8 cellular contexts compared by ENCODE assay signal in the genomic region with DNA sequence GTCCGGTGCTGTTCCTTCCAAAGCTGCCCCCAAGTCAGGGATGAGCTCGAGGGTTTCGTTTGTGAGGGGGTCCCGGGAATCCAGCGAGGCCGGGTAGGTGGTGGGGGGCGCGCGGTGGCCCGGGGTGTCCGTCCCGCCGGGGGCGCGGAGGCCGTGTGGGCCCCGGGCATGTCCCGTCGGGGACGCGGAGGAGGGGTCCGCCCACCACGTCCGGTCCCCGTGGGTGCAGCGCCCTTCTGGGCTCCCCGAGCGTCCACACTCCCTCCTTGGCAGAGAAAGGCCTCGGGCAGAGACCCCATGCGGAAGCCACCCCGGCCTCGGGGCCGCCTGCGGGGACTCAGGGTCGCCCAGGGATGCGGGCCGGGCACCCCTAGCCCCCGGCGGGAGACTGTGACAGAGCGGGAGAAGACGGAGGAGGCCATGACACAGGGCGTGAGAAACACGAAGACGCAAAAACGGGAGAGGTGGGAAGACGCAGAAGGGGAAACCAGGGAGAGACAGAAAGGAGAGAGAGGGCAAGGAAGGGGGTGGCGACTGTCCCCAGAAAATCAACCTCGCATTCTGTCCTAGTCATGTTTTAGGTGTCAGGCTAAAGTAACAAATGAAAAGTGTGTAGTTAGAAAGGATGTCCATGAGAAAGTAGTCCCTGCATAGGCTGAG. TPM values are rescaled to one million over a fixed set of nuclear protein-coding genes. Genes with fewer than 3 reads are reported as not detected.
DNase-seq lines count a peak whose midpoint lies in the region; ATAC-seq and TF ChIP-seq lines count a peak whose summit lies in the region.

No MANE protein-coding gene starts in this region.

- DNase-seq in DMS79 treated with DMSO at 0.1 percent for 48 hours (lab: John Stamatoyannopoulos, UW) (peak; percentile 24), DMS79 (lab: John Stamatoyannopoulos, UW) (no peak), NCI-H2107 treated with DMSO at 0.1 percent for 48 hours (lab: John Stamatoyannopoulos, UW; ENCODE audit: unreplicated experiment) (peak; percentile 42), mesothelial cell of epicardium (ENCODE audit: low spot score in 2 of 2, unreplicated experiment in 2 of 2) (peak in 1 of 2 experiments; percentile 64)
- DNase-seq in activated CD4-positive, alpha-beta T cell treated with anti-CD3 and anti-CD28 coated beads, Interleukin-2, amount 50 U/mL, for 48 hours = peak; percentile 71 to 80
- peak; percentile 35 to 42 (median 39) for DNase-seq in effector memory CD8-positive, alpha-beta T cell
- peak; percentile 24 to 32 for DNase-seq in stimulated activated CD8-positive, alpha-beta memory T cell treated with anti-CD3 and anti-CD28 coated beads, Interleukin-2, amount 100 ng/mL, for 1 hour (ENCODE audit: low read depth in 2 of 2)

- peak overlapping the region; percentile 89 to 95 for H3K27ac Mint-ChIP-seq in effector memory CD8-positive, alpha-beta T cell
- peak overlapping the region; percentile 99 for H3K27ac Mint-ChIP-seq in mesothelial cell of epicardium

- peaks cover 18 to 27% of the 10 kb centered on the region in 2 donors for H3K4me1 Mint-ChIP-seq in effector memory CD8-positive, alpha-beta T cell (ENCODE audit: low read depth in 2 of 2)
- peaks cover 26% of the 10 kb centered on the region for H3K4me1 Mint-ChIP-seq in mesothelial cell of epicardium

- no peak for TF ChIP-seq CTCF in mesothelial cell of epicardium (IDR thresholded peaks at IDR 0.05; ENCODE audit: unreplicated experiment)

- H3K27me3 Mint-ChIP-seq in effector memory CD8-positive, alpha-beta T cell = no peaks in the 10 kb centered on the region
- H3K27me3 Mint-ChIP-seq in mesothelial cell of epicardium (ENCODE audit: low read depth) = no peaks in the 10 kb centered on the region

- ATAC-seq in HG02798 (IDR thresholded peaks at IDR 0.05; ENCODE audit: poor library complexity, unreplicated experiment) = peak; percentile 40
- peak; percentile 50 for ATAC-seq in effector memory CD8-positive, alpha-beta T cell (replicated peaks)

- peak overlapping the region; percentile 86 to 92 for H3K4me3 Mint-ChIP-seq in effector memory CD8-positive, alpha-beta T cell
- H3K4me3 Mint-ChIP-seq in mesothelial cell of epicardium = peak overlapping the region; percentile 96

- H3K9me3 Mint-ChIP-seq in effector memory CD8-positive, alpha-beta T cell = peaks cover 4 to 7% of the 10 kb centered on the region in 2 donors
- H3K9me3 Mint-ChIP-seq in mesothelial cell of epicardium = peaks cover 9% of the 10 kb centered on the region

- H3K36me3 Mint-ChIP-seq in effector memory CD8-positive, alpha-beta T cell (ENCODE audit: insufficient read depth) = peaks cover 29% of the 10 kb centered on the region
- H3K36me3 Mint-ChIP-seq in mesothelial cell of epicardium = peaks cover 19% of the 10 kb centered on the region

RNA-seq across cellular contexts. Expression of a gene that starts 0.7 kb away (rescaled TPM):
- total RNA-seq in mesothelial cell of epicardium = 7.0 to 7.3 TPM (median 7.2 TPM) in 3 replicates

RNA-seq across cellular contexts. Expression of a gene that starts 20.5 kb away (rescaled TPM):
- total RNA-seq in mesothelial cell of epicardium = 20.0 to 21.9 TPM (median 20.6 TPM) in 3 replicates

RNA-seq across cellular contexts. Expression of a gene that starts 36.3 kb away (rescaled TPM):
- 10.9 to 12.1 TPM (median 11.0 TPM) in 3 replicates for total RNA-seq in mesothelial cell of epicardium
